19 cellular contexts compared by ENCODE assay signal in the genomic region with DNA sequence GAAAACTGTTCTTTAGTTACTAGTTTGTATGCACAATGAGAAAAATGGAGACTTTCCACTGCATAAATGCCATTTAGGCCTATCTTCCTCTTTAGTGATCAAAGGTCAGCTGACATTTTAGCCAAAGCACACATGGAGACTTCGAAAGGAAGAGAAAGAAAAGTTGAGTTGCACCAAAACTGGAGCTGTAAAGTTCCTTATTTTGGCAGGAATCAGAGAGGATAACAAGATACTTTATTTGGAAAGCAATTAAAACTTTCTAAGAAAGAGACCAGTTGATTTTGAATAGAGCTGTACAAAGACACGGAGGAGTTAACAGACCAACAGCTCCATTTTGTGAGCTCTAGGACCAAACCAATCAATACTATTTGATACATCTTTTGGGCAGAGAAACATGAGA.
"Had no signal": no experiment of that assay in that cellular context is flagged by ENCODE, and none has a peak within 500 bp of the region (broad histone marks: within the 10 kb centered on the region; RNA-seq: fewer than 3 reads in every experiment).

No MANE protein-coding gene starts in this region.

- H3K4me3 Mint-ChIP-seq: activated CD4-positive, alpha-beta T cell treated with anti-CD3 and anti-CD28 coated beads, Interleukin-2, amount 10 ng/mL, durations not matched to agents 24 days and 14 days; activated CD8-positive, alpha-beta T cell treated with anti-CD3 and anti-CD28 coated beads, Interleukin-2, amount 10 ng/mL, durations not matched to agents 7 days and 5 days; activated naive CD4-positive, alpha-beta T cell treated with anti-CD3 and anti-CD28 coated beads for 36 hours; activated T-cell treated with anti-CD3 and anti-CD28 coated beads, Interleukin-2, amount 50 U/mL, for 24 hours; naive thymus-derived CD8-positive, alpha-beta T cell; T-cell had no signal

- H3K36me3 ChIP-seq: gastrocnemius medialis had no signal

- H3K9me3 ChIP-seq: gastrocnemius medialis, spleen had no signal

- DNase-seq: activated CD4-positive, alpha-beta T cell treated with anti-CD3 and anti-CD28 coated beads, Interleukin-2, amount 10 ng/mL, durations not matched to agents 24 days and 14 days; activated CD4-positive, CD25-positive, alpha-beta regulatory T cell; activated CD8-positive, alpha-beta T cell treated with anti-CD3 and anti-CD28 coated beads, Interleukin-2, amount 10 ng/mL, durations not matched to agents 7 days and 5 days; activated naive CD4-positive, alpha-beta T cell treated with anti-CD3 and anti-CD28 coated beads for 36 hours; activated T-cell treated with anti-CD3 and anti-CD28 coated beads, Interleukin-2, amount 50 U/mL, for 24 hours; anterior cingulate cortex; brain microvascular endothelial cell; cortex of kidney; effector CD4-positive, alpha-beta T cell; gastrocnemius medialis; head of caudate nucleus; left ventricle myocardium superior; mesendoderm; naive thymus-derived CD8-positive, alpha-beta T cell; posterior cingulate gyrus; spleen; stimulated activated CD4-positive, alpha-beta T cell treated with anti-CD3 and anti-CD28 coated beads, Interleukin-4, amount 100 ng/mL, for 4 hours; stimulated activated naive CD4-positive, alpha-beta T cell; T-cell had no signal

- H3K9me3 Mint-ChIP-seq: activated CD4-positive, alpha-beta T cell treated with anti-CD3 and anti-CD28 coated beads, Interleukin-2, amount 10 ng/mL, durations not matched to agents 24 days and 14 days; activated naive CD4-positive, alpha-beta T cell treated with anti-CD3 and anti-CD28 coated beads for 36 hours; activated T-cell treated with anti-CD3 and anti-CD28 coated beads, Interleukin-2, amount 50 U/mL, for 24 hours; naive thymus-derived CD8-positive, alpha-beta T cell; T-cell had no signal

- H3K27ac ChIP-seq: brain microvascular endothelial cell, gastrocnemius medialis had no signal

- H3K27ac Mint-ChIP-seq: activated CD4-positive, alpha-beta T cell treated with anti-CD3 and anti-CD28 coated beads, Interleukin-2, amount 10 ng/mL, durations not matched to agents 24 days and 14 days; activated CD8-positive, alpha-beta T cell treated with anti-CD3 and anti-CD28 coated beads, Interleukin-2, amount 10 ng/mL, durations not matched to agents 7 days and 5 days; activated naive CD4-positive, alpha-beta T cell treated with anti-CD3 and anti-CD28 coated beads for 36 hours; activated T-cell treated with anti-CD3 and anti-CD28 coated beads, Interleukin-2, amount 50 U/mL, for 24 hours; naive thymus-derived CD8-positive, alpha-beta T cell; T-cell had no signal

- H3K4me3 ChIP-seq: gastrocnemius medialis, spleen had no signal

- H3K27me3 ChIP-seq: brain microvascular endothelial cell, gastrocnemius medialis, spleen had no signal

- H3K4me1 Mint-ChIP-seq: T-cell had no signal

- H3K4me1 ChIP-seq: gastrocnemius medialis had no signal

- ATAC-seq: activated CD8-positive, alpha-beta T cell treated with anti-CD3 and anti-CD28 coated beads, Interleukin-2, amount 10 ng/mL, durations not matched to agents 7 days and 5 days; gastrocnemius medialis; left ventricle myocardium superior; naive thymus-derived CD8-positive, alpha-beta T cell; T-cell had no signal

- H3K27me3 Mint-ChIP-seq: activated CD4-positive, alpha-beta T cell treated with anti-CD3 and anti-CD28 coated beads, Interleukin-2, amount 10 ng/mL, durations not matched to agents 24 days and 14 days; activated T-cell treated with anti-CD3 and anti-CD28 coated beads, Interleukin-2, amount 50 U/mL, for 24 hours; naive thymus-derived CD8-positive, alpha-beta T cell; T-cell had no signal
